17 cellular contexts compared by ENCODE assay signal in the genomic region with DNA sequence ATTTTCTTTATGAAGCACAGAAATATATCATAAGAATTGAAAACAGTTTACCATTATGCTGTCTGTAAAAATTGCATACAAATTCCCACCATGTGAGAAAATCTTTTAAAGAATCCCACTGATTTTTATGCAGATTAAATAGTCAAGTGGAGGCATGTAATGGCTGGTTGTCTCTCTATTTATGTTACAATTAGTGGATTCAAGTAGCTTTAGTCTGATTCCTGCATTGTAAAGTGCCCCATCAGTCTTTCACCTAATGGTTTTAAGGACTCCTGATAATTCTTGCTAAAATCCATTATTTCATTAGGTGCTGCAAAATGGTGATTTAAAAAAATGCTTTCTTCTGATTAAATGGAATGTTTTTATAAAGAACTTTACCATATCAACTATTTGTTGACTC.
DNase-seq lines count a peak whose midpoint lies in the region; ATAC-seq, FAIRE-seq and TF ChIP-seq lines count a peak whose summit lies in the region.
"Had no signal": no experiment of that assay in that cellular context is flagged by ENCODE, and none has a peak within 500 bp of the region (broad histone marks: within the 10 kb centered on the region; RNA-seq: fewer than 3 reads in every experiment).

No MANE protein-coding gene starts in this region.

- POLR2A ChIA-PET in HepG2 (lab: Yijun Ruan, JAX) (no interaction called here), WTC11 (lab: Charles Lee) (no interaction called here)

- no TSS peak for BruUV-seq in HepG2 (replicated peaks; lab: Mats Ljungman, UMichigan)

- H3K36me3 Mint-ChIP-seq in WTC11 = peaks cover 24% of the 10 kb centered on the region

- CTCF ChIA-PET in HepG2 (lab: Yijun Ruan, JAX; ENCODE audit: low intra/inter-chr PET ratio, low total read pairs) = no interaction called here
- CTCF ChIA-PET in WTC11 (lab: Charles Lee) = no interaction called here

- no peaks in the 10 kb centered on the region for H4K20me1 ChIP-seq in HepG2 (ENCODE audit: insufficient read depth, low read length)

- TF ChIP-seq POLR2A in right lobe of liver (IDR thresholded peaks at IDR 0.05) (no peak), HepG2 (IDR thresholded peaks at IDR 0.05; ENCODE audit: insufficient read depth in 1 of 2, low read depth in 2 of 2, low read length in 2 of 2) (no peak), stomach (IDR thresholded peaks at IDR 0.05) (no peak)

- intact Hi-C loops in right lobe of liver (cut with DNase I) = no loop called here
- intact Hi-C loops in HepG2 (cut with micrococcal nuclease; ENCODE audit: unreplicated experiment) = no loop called here
- intact Hi-C loops in stomach (cut with DNase I; ENCODE audit: low total_unique reads) = no loop called here

- H2AFZ ChIP-seq in HepG2 (ENCODE audit: low read length) = no peak overlapping the region

- H3K27me3 ChIP-seq in right lobe of liver (no peaks in the 10 kb centered on the region), HepG2 (ENCODE audit: control insufficient read depth in 1 of 2, insufficient read depth in 2 of 2, low read length in 2 of 2) (no peaks in the 10 kb centered on the region), stomach (no peaks in the 10 kb centered on the region)

- in situ Hi-C loops in HepG2 (cut with HindIII; ENCODE audit: extremely low pct_ligation_motif_present, low pct_unique_long_range_greater_than_20kb) = no loop called here

- H3K4me3 ChIP-seq in right lobe of liver (no peak overlapping the region), HepG2 (replicated peaks in 1 of 3; ENCODE audit: insufficient read depth in 1 of 3, low read depth in 2 of 3, low read length in 3 of 3) (no peak overlapping the region), stomach (no peak overlapping the region)
- H3K4me3 ChIP-seq: HAP-1 had no signal

- FAIRE-seq in HepG2 (lab: Jason Lieb, UNC) = no peak
- peak; percentile 30 for FAIRE-seq in islet of Langerhans (lab: Jason Lieb, UNC)
- FAIRE-seq: GM12892 had no signal

- TF ChIP-seq CTCF in right lobe of liver (IDR thresholded peaks at IDR 0.05) (no peak), HepG2 (CRISPR knock-in tag; IDR thresholded peaks at IDR 0.05) (no peak), WTC11 (IDR thresholded peaks at IDR 0.05) (no peak), stomach (IDR thresholded peaks at IDR 0.05) (no peak)

- DNase-seq in right lobe of liver (no peak), HepG2 (ENCODE audit: low spot score) (no peak), WTC11 (ENCODE audit: low spot score) (no peak), GM19240 (ENCODE audit: insufficient read length, low spot score) (no peak), stomach (no peak)
- no peak for DNase-seq in activated CD4-positive, CD25-positive, alpha-beta regulatory T cell treated with anti-CD3 and anti-CD28 coated beads, Interleukin-2, amount 50 U/mL, for 72 hours
- DNase-seq: C1 segment of cervical spinal cord; Calu3; CD4-positive, alpha-beta memory T cell; COR-L47; DMS53; DMS79 treated with DMSO at 0.1 percent for 48 hours; GOT3; HFFc6 had no signal

- H3K27ac ChIP-seq in right lobe of liver = peak overlapping the region in 2 of 3 donors; percentile 29 to 60
- no peak overlapping the region for H3K27ac ChIP-seq in HepG2 (ENCODE audit: extremely low read length, insufficient read depth, low read length)
- no peak overlapping the region for H3K27ac ChIP-seq in stomach

- H3K36me3 ChIP-seq in right lobe of liver (no peaks in the 10 kb centered on the region), HepG2 (replicated peaks in 1 of 2; ENCODE audit: control insufficient read depth in 1 of 2, insufficient read depth in 2 of 2, low read length in 2 of 2) (peaks cover 0 to 15% of the 10 kb centered on the region in 2 experiments; a peak in 3 of 5 replicates), stomach (peaks cover 5 to 38% (median 27%) of the 10 kb centered on the region in 4 donors)
- H3K36me3 ChIP-seq: HAP-1 had no signal

- peak overlapping the region; percentile 33; the same call in 1 of the 2 replicates for H3K27ac Mint-ChIP-seq in WTC11
- H3K27ac Mint-ChIP-seq: HFFc6 had no signal

- H3K4me2 ChIP-seq in HepG2 (ENCODE audit: low read depth, low read length) = no peak overlapping the region

- H3K27me3 Mint-ChIP-seq in WTC11 (ENCODE audit: low read depth) = no peaks in the 10 kb centered on the region
- H3K27me3 Mint-ChIP-seq: CD4-positive, alpha-beta memory T cell had no signal

- H3K4me1 Mint-ChIP-seq in WTC11 = peaks cover 25% of the 10 kb centered on the region

- peak in 3 of 4 donors; percentile 7 to 28 (median 14) for ATAC-seq in right lobe of liver
- ATAC-seq in HepG2 = no peak
- ATAC-seq in WTC11 = no peak

- H3K9me3 ChIP-seq in right lobe of liver (no peaks in the 10 kb centered on the region), HepG2 (ENCODE audit: low read length) (no peaks in the 10 kb centered on the region), stomach (no peaks in the 10 kb centered on the region)
- H3K9me3 ChIP-seq: HAP-1 had no signal

- H3K4me1 ChIP-seq in right lobe of liver = peaks cover 0 to 11% (median 0%) of the 10 kb centered on the region in 4 donors
- no peaks in the 10 kb centered on the region for H3K4me1 ChIP-seq in HepG2 (ENCODE audit: insufficient read depth, low read length)
- no peaks in the 10 kb centered on the region for H3K4me1 ChIP-seq in stomach

- no peak for TF ChIP-seq RAD21 in HepG2 (CRISPR knock-in tag; IDR thresholded peaks at IDR 0.05)

- H3K9ac ChIP-seq in HepG2 (ENCODE audit: insufficient read depth, low read depth, low read length) = no peak overlapping the region

- no peak for TF ChIP-seq EP300 in HepG2 (IDR thresholded peaks at IDR 0.05; ENCODE audit: low read depth in 2 of 2, low read length in 2 of 2)
- no peak for TF ChIP-seq EP300 in HepG2 (CRISPR knock-in tag; IDR thresholded peaks at IDR 0.05; ENCODE audit: borderline replicate concordance)
- no peak for TF ChIP-seq EP300 in stomach (IDR thresholded peaks at IDR 0.05)

- peaks cover 20% of the 10 kb centered on the region for H3K9me3 Mint-ChIP-seq in WTC11
- H3K9me3 Mint-ChIP-seq: HFFc6 had no signal

- H3K4me3 Mint-ChIP-seq in WTC11 = no peak overlapping the region
- H3K4me3 Mint-ChIP-seq: CD4-positive, alpha-beta memory T cell; HFFc6 had no signal

- H3K79me2 ChIP-seq in HepG2 (ENCODE audit: insufficient read depth, low read length) = no peaks in the 10 kb centered on the region

TF ChIP-seq in HepG2, 621 proteins besides CTCF, POLR2A, EP300 and RAD21 (continues in another document):
- TF ChIP-seq, protein P1, sequence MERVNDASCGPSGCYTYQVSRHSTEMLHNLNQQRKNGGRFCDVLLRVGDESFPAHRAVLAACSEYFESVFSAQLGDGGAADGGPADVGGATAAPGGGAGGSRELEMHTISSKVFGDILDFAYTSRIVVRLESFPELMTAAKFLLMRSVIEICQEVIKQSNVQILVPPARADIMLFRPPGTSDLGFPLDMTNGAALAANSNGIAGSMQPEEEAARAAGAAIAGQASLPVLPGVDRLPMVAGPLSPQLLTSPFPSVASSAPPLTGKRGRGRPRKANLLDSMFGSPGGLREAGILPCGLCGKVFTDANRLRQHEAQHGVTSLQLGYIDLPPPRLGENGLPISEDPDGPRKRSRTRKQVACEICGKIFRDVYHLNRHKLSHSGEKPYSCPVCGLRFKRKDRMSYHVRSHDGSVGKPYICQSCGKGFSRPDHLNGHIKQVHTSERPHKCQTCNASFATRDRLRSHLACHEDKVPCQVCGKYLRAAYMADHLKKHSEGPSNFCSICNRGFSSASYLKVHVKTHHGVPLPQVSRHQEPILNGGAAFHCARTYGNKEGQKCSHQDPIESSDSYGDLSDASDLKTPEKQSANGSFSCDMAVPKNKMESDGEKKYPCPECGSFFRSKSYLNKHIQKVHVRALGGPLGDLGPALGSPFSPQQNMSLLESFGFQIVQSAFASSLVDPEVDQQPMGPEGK (CRISPR knock-in tag; IDR thresholded peaks at IDR 0.05) = no peak
- no peak for TF ChIP-seq ZC3H13 (CRISPR knock-in tag; IDR thresholded peaks at IDR 0.05)
- no peak for TF ChIP-seq HNF4A (CRISPR knock-in tag; IDR thresholded peaks at IDR 0.05)

TF ChIP-seq in WTC11, 78 proteins besides CTCF, POLR2A, EP300 and RAD21:
- TF ChIP-seq PRDM15 (CRISPR knock-in tag; IDR thresholded peaks at IDR 0.05) = no peak
- no peak for TF ChIP-seq ZNF121 (CRISPR knock-in tag; IDR thresholded peaks at IDR 0.05)
- no peak for TF ChIP-seq PRRX2 (CRISPR knock-in tag; IDR thresholded peaks at IDR 0.05)
- no peak for TF ChIP-seq RORB (CRISPR knock-in tag; IDR thresholded peaks at IDR 0.05)

Comparison
In these comparisons a context has a peak if more than half of its experiments do, and no peak if none do; other contexts are left out.
1. ATAC-seq: peak in right lobe of liver (3 of 4); none in HepG2 (single experiment) and WTC11 (single experiment).
2. H3K27ac ChIP-seq: peak in right lobe of liver (2 of 3); none in HepG2 (single experiment) and stomach (0 of 5).